11 cellular contexts compared by ENCODE assay signal in genomic region chr1:89483757-89484077, GRCh38. TPM values are rescaled to one million over a fixed set of nuclear protein-coding genes. Genes with fewer than 3 reads are reported as not detected.
DNase-seq lines count a peak whose midpoint lies in the region; ATAC-seq, FAIRE-seq and TF ChIP-seq lines count a peak whose summit lies in the region.
"Had no signal": no experiment of that assay in that cellular context is flagged by ENCODE, and none has a peak within 500 bp of the region (broad histone marks: within the 10 kb centered on the region; RNA-seq: fewer than 3 reads in every experiment).

No MANE protein-coding gene starts in this region.

- FAIRE-seq in G401.6 (lab: Jason Lieb, UNC): peak; percentile 3
- FAIRE-seq in frontal cortex (lab: Jason Lieb, UNC): peak; percentile 30
- FAIRE-seq in small intestine (lab: Jason Lieb, UNC): peak; percentile 26
- FAIRE-seq: A549 had no signal

- no peaks in the 10 kb centered on the region for H4K20me1 ChIP-seq in Loucy (ENCODE audit: insufficient read depth, low read length, poor library complexity, severe bottlenecking)
- H4K20me1 ChIP-seq: BLaER1 treated with 17β-estradiol and CSF1 and Interleukin-3, amounts not matched to agents 10 nM and 100 nM had no signal

- H3K79me2 ChIP-seq in Loucy (ENCODE audit: insufficient read depth, low read length): no peaks in the 10 kb centered on the region

- no peak overlapping the region for H2AFZ ChIP-seq in Loucy (ENCODE audit: low read length)

- H3K4me1 ChIP-seq in Loucy (ENCODE audit: insufficient read depth, low read length, poor library complexity, severe bottlenecking) (peaks cover 46% of the 10 kb centered on the region), small intestine (ENCODE audit: control insufficient read depth in 2 of 2, insufficient read depth in 1 of 2, low read depth in 1 of 2, low read length in 1 of 2) (no peaks in the 10 kb centered on the region)
- H3K4me1 ChIP-seq: A549 had no signal

- no peaks in the 10 kb centered on the region for H3K9me2 ChIP-seq in Loucy (replicated peaks; ENCODE audit: low read depth, low read length)

- ATAC-seq in esophagus mucosa (no peak), HG03139 (IDR thresholded peaks at IDR 0.05; ENCODE audit: unreplicated experiment) (no peak)

- H3K36me3 ChIP-seq in Loucy (ENCODE audit: insufficient read depth, low read length) (no peaks in the 10 kb centered on the region), small intestine (ENCODE audit: control insufficient read depth in 2 of 2, insufficient read depth in 2 of 2, low read length in 2 of 2) (no peaks in the 10 kb centered on the region)
- H3K36me3 ChIP-seq: BLaER1 treated with 17β-estradiol and CSF1 and Interleukin-3, amounts not matched to agents 10 nM and 100 nM had no signal

- H3K4me2 ChIP-seq in Loucy (ENCODE audit: low read depth, low read length, poor library complexity, severe bottlenecking): peak overlapping the region; percentile 52
- H3K4me2 ChIP-seq: A549; BLaER1 treated with 17β-estradiol and CSF1 and Interleukin-3, amounts not matched to agents 10 nM and 100 nM had no signal

- no peak for TF ChIP-seq CTCF in Loucy (conservative IDR thresholded peaks at IDR 0.05; ENCODE audit: low read length)

- H3K27me3 ChIP-seq in Loucy (ENCODE audit: insufficient read depth, low read length, poor library complexity, severe bottlenecking) (peaks cover 18% of the 10 kb centered on the region), small intestine (ENCODE audit: control insufficient read depth in 2 of 2, insufficient read depth in 2 of 2, low read length in 2 of 2) (no peaks in the 10 kb centered on the region)
- H3K27me3 ChIP-seq: BLaER1 treated with 17β-estradiol and CSF1 and Interleukin-3, amounts not matched to agents 10 nM and 100 nM had no signal

- H3K4me3 ChIP-seq in Loucy (ENCODE audit: low read length, poor library complexity, severe bottlenecking) (peak overlapping the region; percentile 15), small intestine (ENCODE audit: low read depth in 1 of 2, low read length in 2 of 2) (no peak overlapping the region)
- H3K4me3 ChIP-seq: A549; BLaER1 treated with 17β-estradiol and CSF1 and Interleukin-3, amounts not matched to agents 10 nM and 100 nM had no signal

- H3K9ac ChIP-seq in Loucy (ENCODE audit: low read depth, low read length, poor library complexity, severe bottlenecking): no peak overlapping the region
- H3K9ac ChIP-seq: BLaER1 treated with 17β-estradiol and CSF1 and Interleukin-3, amounts not matched to agents 10 nM and 100 nM had no signal

- no peak for DNase-seq in frontal cortex (ENCODE audit: low spot score in 2 of 2)
- DNase-seq in small intestine: no peak
- DNase-seq in SW480 (ENCODE audit: low spot score): no peak

- H3K27ac ChIP-seq in small intestine (ENCODE audit: low read depth in 1 of 2, low read length in 1 of 2): no peak overlapping the region
- H3K27ac ChIP-seq: 22Rv1; A549; BLaER1 treated with 17β-estradiol and CSF1 and Interleukin-3, amounts not matched to agents 10 nM and 100 nM; C4-2B had no signal

- peaks cover 8% of the 10 kb centered on the region for H3F3A ChIP-seq in Loucy (ENCODE audit: low read depth)

- WGBS in small intestine, 3 donors: 97 to 100% (median 99%) methylated on average over 1 of the region's 1 CpG

- H3K9me3 ChIP-seq in Loucy (ENCODE audit: insufficient read depth, low read depth, low read length): no peaks in the 10 kb centered on the region; the same call in none of the 2 replicates
- H3K9me3 ChIP-seq in small intestine (ENCODE audit: control insufficient read depth, low read depth): no peaks in the 10 kb centered on the region
- H3K9me3 ChIP-seq: A549 had no signal

RNA-seq across cellular contexts. Expression of gene LRRC8B, which starts 40.9 kb away (rescaled TPM):
- total RNA-seq in frontal cortex (39.1 TPM), esophagus mucosa (19.6 TPM)
- polyA plus RNA-seq in small intestine: 1 to 10 TPM; 1.6 to 5.7 (median 2.7) TPM
